28 cellular contexts compared by ENCODE assay signal in the genomic region with DNA sequence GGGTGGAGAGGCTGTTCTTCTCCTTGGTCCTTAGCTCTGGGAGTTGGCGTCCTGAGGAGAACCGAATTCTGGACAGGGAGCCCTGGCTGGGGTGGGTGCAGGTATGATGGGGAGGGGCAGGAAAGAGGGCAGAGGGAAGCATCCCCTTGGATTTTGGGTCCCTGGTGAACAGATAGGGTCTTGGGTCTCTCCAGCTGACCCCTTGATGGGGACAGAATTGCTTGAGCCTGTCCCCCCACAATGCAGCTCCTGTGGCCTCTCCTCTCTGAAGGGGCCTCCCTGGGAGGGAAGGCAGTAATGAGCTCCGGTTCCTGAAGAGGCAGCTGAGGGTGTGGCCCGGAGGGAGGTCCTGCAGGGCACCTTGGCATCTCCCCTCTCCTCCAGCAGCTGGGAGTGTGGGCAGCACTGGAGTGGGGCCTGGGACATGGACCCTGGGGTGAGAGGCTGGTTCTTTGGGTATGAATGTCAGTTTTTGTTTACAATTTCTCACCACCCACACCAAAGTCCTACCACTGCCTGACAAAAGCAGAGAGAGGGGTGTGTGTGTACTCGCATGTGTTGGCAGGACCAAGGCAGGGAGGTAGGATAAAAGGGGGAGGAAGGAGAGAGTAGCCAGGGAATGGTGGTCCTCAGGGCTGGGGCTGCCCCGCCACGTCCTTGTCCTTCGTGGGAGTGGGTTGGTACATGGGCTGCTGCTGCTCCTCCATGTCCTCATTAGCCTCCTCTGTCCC. TPM values are rescaled to one million over a fixed set of nuclear protein-coding genes. Genes with fewer than 3 reads are reported as not detected.
DNase-seq lines count a peak whose midpoint lies in the region; ATAC-seq, FAIRE-seq and TF ChIP-seq lines count a peak whose summit lies in the region.
"Had no signal": no experiment of that assay in that cellular context is flagged by ENCODE, and none has a peak within 500 bp of the region (broad histone marks: within the 10 kb centered on the region; RNA-seq: fewer than 3 reads in every experiment).

No MANE protein-coding gene starts in this region.

- intact Hi-C loops in HepG2 (cut with micrococcal nuclease; ENCODE audit: unreplicated experiment), result no loop called here
- intact Hi-C loops in right lobe of liver (cut with DNase I), result loop anchor here (5.0 to 10.0 kb wide), 2 partner anchors 61 to 258 kb away; no protein-coding TSS in a partner anchor
- intact Hi-C loops in sciatic nerve (cut with DNase I), result loop anchor here (5.0 kb wide), 1 partner anchor 61 kb away; no protein-coding TSS in a partner anchor

- no peak overlapping the region for H3K9ac ChIP-seq in HepG2 (ENCODE audit: insufficient read depth, low read depth, low read length)
- H3K9ac ChIP-seq: BLaER1 treated with 17β-estradiol and CSF1 and Interleukin-3, amounts not matched to agents 10 nM and 100 nM had no signal

- in situ Hi-C loops in HepG2 (cut with HindIII; ENCODE audit: extremely low pct_ligation_motif_present, low pct_unique_long_range_greater_than_20kb), result no loop called here

- H3K27me3 ChIP-seq in HepG2 (ENCODE audit: control insufficient read depth in 1 of 2, insufficient read depth in 2 of 2, low read length in 2 of 2) (peaks cover 44 to 97% of the 10 kb centered on the region in 2 experiments), right lobe of liver (no peaks in the 10 kb centered on the region), gastroesophageal sphincter (no peaks in the 10 kb centered on the region)
- H3K27me3 ChIP-seq: BLaER1 treated with 17β-estradiol and CSF1 and Interleukin-3, amounts not matched to agents 10 nM and 100 nM; MG63 had no signal

- no TSS peak for BruUV-seq in HepG2 (replicated peaks; lab: Mats Ljungman, UMichigan)

- DNase-seq in HepG2 (ENCODE audit: low spot score) (no peak), right lobe of liver (no peak), sciatic nerve (ENCODE audit: low spot score) (no peak), NCI-H1694 (lab: John Stamatoyannopoulos, UW) (no peak)
- no peak for DNase-seq in activated CD4-positive, alpha-beta T cell treated with anti-CD3 and anti-CD28 coated beads for 1 hour
- DNase-seq: AML-193; CD4-positive, alpha-beta T cell; KG1; MG63; NCI-H1105 treated with DMSO at 0.1 percent for 48 hours; NCI-H146; NCI-H2029; NCI-H446; NCI-H524 treated with DMSO at 0.1 percent for 48 hours; NCI-H82; NK-92 treated with Interleukin-12 subunit alpha and Interleukin-12 subunit beta, amount 100 ng/mL, for 24 hours; PC-3; SJCRH30 had no signal

- H3K79me2 ChIP-seq in HepG2 (ENCODE audit: insufficient read depth, low read length), result no peaks in the 10 kb centered on the region

- H2AFZ ChIP-seq in HepG2 (ENCODE audit: low read length), result no peak overlapping the region

- FAIRE-seq in HepG2 (lab: Jason Lieb, UNC), result no peak
- FAIRE-seq: D721Med, H1, HTR-8/SVneo had no signal

- no peaks in the 10 kb centered on the region for H4K20me1 ChIP-seq in HepG2 (ENCODE audit: insufficient read depth, low read length)
- H4K20me1 ChIP-seq: BLaER1 treated with 17β-estradiol and CSF1 and Interleukin-3, amounts not matched to agents 10 nM and 100 nM had no signal

- TF ChIP-seq RAD21 in HepG2 (CRISPR knock-in tag; IDR thresholded peaks at IDR 0.05), result no peak

- no peak overlapping the region for H3K4me2 ChIP-seq in HepG2 (ENCODE audit: low read depth, low read length)

- TF ChIP-seq POLR2A in HepG2 (IDR thresholded peaks at IDR 0.05; ENCODE audit: insufficient read depth in 1 of 2, low read depth in 2 of 2, low read length in 2 of 2) (no peak), right lobe of liver (IDR thresholded peaks at IDR 0.05) (no peak), gastroesophageal sphincter (IDR thresholded peaks at IDR 0.05) (no peak)

- WGBS in HepG2 (ENCODE audit: low lambda C conversion rate), result 10% methylated on average over 8 of the region's 8 CpGs
- 100% methylated on average over 1 of the region's 8 CpGs for WGBS in right lobe of liver (ENCODE audit: insufficient coverage, low coverage, low lambda C conversion rate, missing lambda C conversion rate)
- 100% methylated on average over 1 of the region's 8 CpGs; no CpG with 5 or more reads in 1 of the 2 donors for WGBS in gastroesophageal sphincter (ENCODE audit: low coverage in 1 of 2), 2 donors

- ATAC-seq in HepG2 (no peak), right lobe of liver (no peak), gastroesophageal sphincter (no peak), sciatic nerve (peak; percentile 9), HG02840 (IDR thresholded peaks at IDR 0.05; ENCODE audit: low FRiP score, unreplicated experiment) (no peak), GM21423 (IDR thresholded peaks at IDR 0.05; ENCODE audit: unreplicated experiment) (no peak)
- ATAC-seq: PC-3, SK-N-SH treated with all-trans-retinoic acid at 6 μM for 48 hours had no signal

- TF ChIP-seq EP300 in HepG2 (IDR thresholded peaks at IDR 0.05; ENCODE audit: low read depth in 2 of 2, low read length in 2 of 2), result no peak
- no peak for TF ChIP-seq EP300 in HepG2 (CRISPR knock-in tag; IDR thresholded peaks at IDR 0.05; ENCODE audit: borderline replicate concordance)
- no peak for TF ChIP-seq EP300 in gastroesophageal sphincter (IDR thresholded peaks at IDR 0.05)

- H3K4me1 ChIP-seq in HepG2 (ENCODE audit: insufficient read depth, low read length) (no peaks in the 10 kb centered on the region), right lobe of liver (no peaks in the 10 kb centered on the region), gastroesophageal sphincter (peaks cover 0 to 44% (median 0%) of the 10 kb centered on the region in 3 donors)

- CTCF ChIA-PET in HepG2 (lab: Yijun Ruan, JAX; ENCODE audit: low intra/inter-chr PET ratio, low total read pairs), result no interaction called here

- no peaks in the 10 kb centered on the region for H3K36me3 ChIP-seq in HepG2 (replicated peaks in 1 of 2; ENCODE audit: control insufficient read depth in 1 of 2, insufficient read depth in 2 of 2, low read length in 2 of 2)
- H3K36me3 ChIP-seq in right lobe of liver, result no peaks in the 10 kb centered on the region
- H3K36me3 ChIP-seq in gastroesophageal sphincter, result peaks cover 0 to 47% of the 10 kb centered on the region in 2 donors
- H3K36me3 ChIP-seq: MG63, SJCRH30 had no signal

- H3K27ac ChIP-seq in HepG2 (ENCODE audit: extremely low read length, insufficient read depth, low read length), result no peak overlapping the region
- H3K27ac ChIP-seq in right lobe of liver, result no peak overlapping the region
- peak overlapping the region in 3 of 4 donors; percentile 29 to 40 (median 35) for H3K27ac ChIP-seq in gastroesophageal sphincter
- H3K27ac ChIP-seq: SJCRH30 had no signal

- H3K9me3 ChIP-seq in HepG2 (ENCODE audit: low read length) (no peaks in the 10 kb centered on the region), right lobe of liver (no peaks in the 10 kb centered on the region), gastroesophageal sphincter (no peaks in the 10 kb centered on the region)
- H3K9me3 ChIP-seq: MG63, SJCRH30 had no signal

- no peak for TF ChIP-seq CTCF in HepG2 (CRISPR knock-in tag; IDR thresholded peaks at IDR 0.05)
- no peak for TF ChIP-seq CTCF in right lobe of liver (IDR thresholded peaks at IDR 0.05)
- TF ChIP-seq CTCF in gastroesophageal sphincter (IDR thresholded peaks at IDR 0.05), result no peak

- POLR2A ChIA-PET in HepG2 (lab: Yijun Ruan, JAX), result no interaction called here

- no peak overlapping the region for H3K4me3 ChIP-seq in HepG2 (replicated peaks in 1 of 3; ENCODE audit: insufficient read depth in 1 of 3, low read depth in 2 of 3, low read length in 3 of 3)
- no peak overlapping the region for H3K4me3 ChIP-seq in right lobe of liver
- no peak overlapping the region for H3K4me3 ChIP-seq in gastroesophageal sphincter
- H3K4me3 ChIP-seq: BLaER1 treated with 17β-estradiol and CSF1 and Interleukin-3, amounts not matched to agents 10 nM and 100 nM; MG63; SJCRH30 had no signal

RNA-seq across cellular contexts. Expression of gene CEBPE, which starts 7.7 kb away (rescaled TPM):
- total RNA-seq in HepG2 (2016; rRNA removed; fragmentation: Illumina TruSeq; extraction: Trizol) (0.11 TPM in 1 of 2 replicates, not detected in the other), right lobe of liver (under 1 TPM in 2 of 6 experiments, not detected in 4; 0.13 to 0.18 TPM), gastroesophageal sphincter (not detected), sciatic nerve (0.31 TPM)
- total RNA-seq in HepG2 (2016; cell fraction: cytosol; rRNA removed; fragmentation: Illumina TruSeq; extraction: Trizol; ENCODE audit: low read depth), result not detected in 2 replicates
- total RNA-seq in HepG2 (2016; cell fraction: insoluble cytoplasmic fraction; rRNA removed; fragmentation: Illumina TruSeq; extraction: Trizol), result 0.12 TPM in 1 of 2 replicates, not detected in the other
- total RNA-seq in HepG2 (2016; cell fraction: membrane; rRNA removed; fragmentation: Illumina TruSeq; extraction: Trizol), result 0.17 TPM in 1 of 2 replicates, not detected in the other
- total RNA-seq in HepG2 (2016; cell fraction: nucleus; rRNA removed; fragmentation: Illumina TruSeq; extraction: Trizol), result not detected in 2 replicates
- 0.09 and 0.10 TPM in 2 replicates for polyA plus RNA-seq in HepG2 (2011; rRNA removed)
- 0.10 and 0.13 TPM in 2 replicates for polyA plus RNA-seq in HepG2 (2011; cell fraction: cytosol; rRNA removed)
- 0.10 TPM in 1 of 2 replicates, not detected in the other for polyA plus RNA-seq in HepG2 (2011; cell fraction: nucleus; rRNA removed)
- 0.09 TPM in 1 of 2 replicates, not detected in the other for polyA plus RNA-seq in HepG2 (2012)
- not detected in 2 replicates for polyA plus RNA-seq in HepG2 (2016; cell fraction: cytosol; fragmentation: Illumina TruSeq; extraction: Trizol; ENCODE audit: low read depth)
- not detected in 2 replicates for polyA plus RNA-seq in HepG2 (2016; cell fraction: insoluble cytoplasmic fraction; fragmentation: Illumina TruSeq; extraction: Trizol; ENCODE audit: low read depth)
- not detected in 2 replicates for polyA plus RNA-seq in HepG2 (2016; cell fraction: membrane; fragmentation: Illumina TruSeq; extraction: Trizol; ENCODE audit: low read depth)
- not detected in 2 replicates for polyA plus RNA-seq in HepG2 (2016; cell fraction: nucleus; fragmentation: Illumina TruSeq; extraction: Trizol; ENCODE audit: insufficient read depth, low read depth)
- polyA minus RNA-seq in HepG2 (2011; rRNA and poly(A)+ RNA removed; ENCODE audit: low replicate concordance), result 0.08 and 0.14 TPM in 2 replicates
- polyA minus RNA-seq in HepG2 (2011; cell fraction: cytosol; rRNA and poly(A)+ RNA removed), result not detected in 2 replicates
- polyA minus RNA-seq in HepG2 (2011; cell fraction: nucleus; rRNA and poly(A)+ RNA removed), result not detected in 2 replicates
- total RNA-seq: A172; CD4-positive, alpha-beta T cell; H1; PC-3; Right ventricle myocardium inferior; SJCRH30 had no signal

RNA-seq across cellular contexts. Expression of gene CIROP, which starts 21.9 kb away (rescaled TPM):
- total RNA-seq in HepG2 (2016; rRNA removed; fragmentation: Illumina TruSeq; extraction: Trizol) (not detected in 2 replicates), right lobe of liver (not detected), gastroesophageal sphincter (under 1 TPM in 2 of 4 donors, not detected in 2; 0.13 to 0.31 TPM), sciatic nerve (not detected)
- not detected in 2 replicates for total RNA-seq in HepG2 (2016; cell fraction: cytosol; rRNA removed; fragmentation: Illumina TruSeq; extraction: Trizol; ENCODE audit: low read depth)
- not detected in 2 replicates for total RNA-seq in HepG2 (2016; cell fraction: insoluble cytoplasmic fraction; rRNA removed; fragmentation: Illumina TruSeq; extraction: Trizol)
- not detected in 2 replicates for total RNA-seq in HepG2 (2016; cell fraction: membrane; rRNA removed; fragmentation: Illumina TruSeq; extraction: Trizol)
- not detected in 2 replicates for total RNA-seq in HepG2 (2016; cell fraction: nucleus; rRNA removed; fragmentation: Illumina TruSeq; extraction: Trizol)
- polyA plus RNA-seq in HepG2 (2011; rRNA removed), result 0.07 and 0.14 TPM in 2 replicates
- 0.05 and 0.14 TPM in 2 replicates for polyA plus RNA-seq in HepG2 (2011; cell fraction: cytosol; rRNA removed)
- polyA plus RNA-seq in HepG2 (2011; cell fraction: nucleus; rRNA removed), result 0.18 and 0.59 TPM in 2 replicates
- polyA plus RNA-seq in HepG2 (2012), result 0.05 and 0.12 TPM in 2 replicates
- polyA plus RNA-seq in HepG2 (2016; cell fraction: cytosol; fragmentation: Illumina TruSeq; extraction: Trizol; ENCODE audit: low read depth), result not detected in 2 replicates
- not detected in 2 replicates for polyA plus RNA-seq in HepG2 (2016; cell fraction: insoluble cytoplasmic fraction; fragmentation: Illumina TruSeq; extraction: Trizol; ENCODE audit: low read depth)
- polyA plus RNA-seq in HepG2 (2016; cell fraction: membrane; fragmentation: Illumina TruSeq; extraction: Trizol; ENCODE audit: low read depth), result not detected in 2 replicates
- polyA plus RNA-seq in HepG2 (2016; cell fraction: nucleus; fragmentation: Illumina TruSeq; extraction: Trizol; ENCODE audit: insufficient read depth, low read depth), result not detected in 2 replicates
- polyA minus RNA-seq in HepG2 (2011; rRNA and poly(A)+ RNA removed; ENCODE audit: low replicate concordance), result 0.12 TPM in 1 of 2 replicates, not detected in the other
- not detected in 2 replicates for polyA minus RNA-seq in HepG2 (2011; cell fraction: cytosol; rRNA and poly(A)+ RNA removed)
- not detected in 2 replicates for polyA minus RNA-seq in HepG2 (2011; cell fraction: nucleus; rRNA and poly(A)+ RNA removed)
- total RNA-seq: A172; CD4-positive, alpha-beta T cell; H1; PC-3; Right ventricle myocardium inferior; SJCRH30 had no signal

RNA-seq across cellular contexts. Expression of gene C14orf119, which starts 31.4 kb away (rescaled TPM):
- total RNA-seq in HepG2 (2016; rRNA removed; fragmentation: Illumina TruSeq; extraction: Trizol) (206 and 299 TPM in 2 replicates), right lobe of liver (10 to 100 TPM; 10.7 to 22.6 (median 14.1) TPM), gastroesophageal sphincter (10 to 100 TPM; 31.3 to 38.2 (median 33.4) TPM), sciatic nerve (32.2 TPM)
- total RNA-seq in HepG2 (2016; cell fraction: cytosol; rRNA removed; fragmentation: Illumina TruSeq; extraction: Trizol; ENCODE audit: low read depth), result 51.0 and 54.6 TPM in 2 replicates
- total RNA-seq in HepG2 (2016; cell fraction: insoluble cytoplasmic fraction; rRNA removed; fragmentation: Illumina TruSeq; extraction: Trizol), result 204 and 326 TPM in 2 replicates
- 66.2 and 72.9 TPM in 2 replicates for total RNA-seq in HepG2 (2016; cell fraction: membrane; rRNA removed; fragmentation: Illumina TruSeq; extraction: Trizol)
- 67.0 and 72.0 TPM in 2 replicates for total RNA-seq in HepG2 (2016; cell fraction: nucleus; rRNA removed; fragmentation: Illumina TruSeq; extraction: Trizol)
- polyA plus RNA-seq in HepG2 (2011; rRNA removed), result 104 and 117 TPM in 2 replicates
- polyA plus RNA-seq in HepG2 (2011; cell fraction: cytosol; rRNA removed), result 125 and 157 TPM in 2 replicates
- polyA plus RNA-seq in HepG2 (2011; cell fraction: nucleus; rRNA removed), result 52.9 and 72.4 TPM in 2 replicates
- 79.1 and 104 TPM in 2 replicates for polyA plus RNA-seq in HepG2 (2012)
- polyA plus RNA-seq in HepG2 (2016; cell fraction: cytosol; fragmentation: Illumina TruSeq; extraction: Trizol; ENCODE audit: low read depth), result 39.1 and 40.5 TPM in 2 replicates
- polyA plus RNA-seq in HepG2 (2016; cell fraction: insoluble cytoplasmic fraction; fragmentation: Illumina TruSeq; extraction: Trizol; ENCODE audit: low read depth), result 290 and 316 TPM in 2 replicates
- 46.1 and 51.5 TPM in 2 replicates for polyA plus RNA-seq in HepG2 (2016; cell fraction: membrane; fragmentation: Illumina TruSeq; extraction: Trizol; ENCODE audit: low read depth)
- polyA plus RNA-seq in HepG2 (2016; cell fraction: nucleus; fragmentation: Illumina TruSeq; extraction: Trizol; ENCODE audit: insufficient read depth, low read depth), result 112 and 120 TPM in 2 replicates
- 101 and 161 TPM in 2 replicates for polyA minus RNA-seq in HepG2 (2011; rRNA and poly(A)+ RNA removed; ENCODE audit: low replicate concordance)
- polyA minus RNA-seq in HepG2 (2011; cell fraction: cytosol; rRNA and poly(A)+ RNA removed), result 54.7 and 61.1 TPM in 2 replicates
- polyA minus RNA-seq in HepG2 (2011; cell fraction: nucleus; rRNA and poly(A)+ RNA removed), result 24.1 and 38.5 TPM in 2 replicates

RNA-seq across cellular contexts. Expression of gene ACIN1, which starts 31.8 kb away (rescaled TPM):
- total RNA-seq in HepG2 (2016; rRNA removed; fragmentation: Illumina TruSeq; extraction: Trizol) (102 and 165 TPM in 2 replicates), right lobe of liver (10 to 100 TPM; 40.5 to 66.1 (median 52.9) TPM), gastroesophageal sphincter (100 to 1,000 TPM in 1 of 4 donors, 10 to 100 TPM in 3; 55.7 to 121 (median 91.8) TPM), sciatic nerve (166 TPM)
- total RNA-seq in HepG2 (2016; cell fraction: cytosol; rRNA removed; fragmentation: Illumina TruSeq; extraction: Trizol; ENCODE audit: low read depth), result 71.3 and 71.5 TPM in 2 replicates
- 79.7 and 163 TPM in 2 replicates for total RNA-seq in HepG2 (2016; cell fraction: insoluble cytoplasmic fraction; rRNA removed; fragmentation: Illumina TruSeq; extraction: Trizol)
- total RNA-seq in HepG2 (2016; cell fraction: membrane; rRNA removed; fragmentation: Illumina TruSeq; extraction: Trizol), result 59.8 and 62.7 TPM in 2 replicates
- 344 and 371 TPM in 2 replicates for total RNA-seq in HepG2 (2016; cell fraction: nucleus; rRNA removed; fragmentation: Illumina TruSeq; extraction: Trizol)
- 183 and 222 TPM in 2 replicates for polyA plus RNA-seq in HepG2 (2011; rRNA removed)
- polyA plus RNA-seq in HepG2 (2011; cell fraction: cytosol; rRNA removed), result 64.2 and 64.8 TPM in 2 replicates
- polyA plus RNA-seq in HepG2 (2011; cell fraction: nucleus; rRNA removed), result 997 and 1,030 TPM in 2 replicates
- polyA plus RNA-seq in HepG2 (2012), result 155 and 156 TPM in 2 replicates
- polyA plus RNA-seq in HepG2 (2016; cell fraction: cytosol; fragmentation: Illumina TruSeq; extraction: Trizol; ENCODE audit: low read depth), result 17.6 and 21.0 TPM in 2 replicates
- polyA plus RNA-seq in HepG2 (2016; cell fraction: insoluble cytoplasmic fraction; fragmentation: Illumina TruSeq; extraction: Trizol; ENCODE audit: low read depth), result 105 and 132 TPM in 2 replicates
- polyA plus RNA-seq in HepG2 (2016; cell fraction: membrane; fragmentation: Illumina TruSeq; extraction: Trizol; ENCODE audit: low read depth), result 29.3 and 37.8 TPM in 2 replicates
- 1,263 and 1,283 TPM in 2 replicates for polyA plus RNA-seq in HepG2 (2016; cell fraction: nucleus; fragmentation: Illumina TruSeq; extraction: Trizol; ENCODE audit: insufficient read depth, low read depth)
- 122 and 152 TPM in 2 replicates for polyA minus RNA-seq in HepG2 (2011; rRNA and poly(A)+ RNA removed; ENCODE audit: low replicate concordance)
- polyA minus RNA-seq in HepG2 (2011; cell fraction: cytosol; rRNA and poly(A)+ RNA removed), result 39.4 and 46.3 TPM in 2 replicates
- 630 and 693 TPM in 2 replicates for polyA minus RNA-seq in HepG2 (2011; cell fraction: nucleus; rRNA and poly(A)+ RNA removed)

RNA-seq across cellular contexts. Expression of gene SLC7A8, which starts 56.7 kb away (rescaled TPM):
- total RNA-seq in HepG2 (2016; rRNA removed; fragmentation: Illumina TruSeq; extraction: Trizol) (not detected in 2 replicates), right lobe of liver (10 to 100 TPM in 1 of 6 experiments, 1 to 10 TPM in 5; 3.2 to 10.1 (median 4.4) TPM), gastroesophageal sphincter (10 to 100 TPM; 21.6 to 56.7 (median 32.2) TPM), sciatic nerve (15.0 TPM)
- total RNA-seq in HepG2 (2016; cell fraction: cytosol; rRNA removed; fragmentation: Illumina TruSeq; extraction: Trizol; ENCODE audit: low read depth), result not detected in 2 replicates
- not detected in 2 replicates for total RNA-seq in HepG2 (2016; cell fraction: insoluble cytoplasmic fraction; rRNA removed; fragmentation: Illumina TruSeq; extraction: Trizol)
- not detected in 2 replicates for total RNA-seq in HepG2 (2016; cell fraction: membrane; rRNA removed; fragmentation: Illumina TruSeq; extraction: Trizol)
- not detected in 2 replicates for total RNA-seq in HepG2 (2016; cell fraction: nucleus; rRNA removed; fragmentation: Illumina TruSeq; extraction: Trizol)
- polyA plus RNA-seq in HepG2 (2011; rRNA removed), result 0.03 and 0.25 TPM in 2 replicates
- polyA plus RNA-seq in HepG2 (2011; cell fraction: cytosol; rRNA removed), result not detected in 2 replicates
- polyA plus RNA-seq in HepG2 (2011; cell fraction: nucleus; rRNA removed), result 0.03 and 0.11 TPM in 2 replicates
- not detected in 2 replicates for polyA plus RNA-seq in HepG2 (2012)
- not detected in 2 replicates for polyA plus RNA-seq in HepG2 (2016; cell fraction: cytosol; fragmentation: Illumina TruSeq; extraction: Trizol; ENCODE audit: low read depth)
- not detected in 2 replicates for polyA plus RNA-seq in HepG2 (2016; cell fraction: insoluble cytoplasmic fraction; fragmentation: Illumina TruSeq; extraction: Trizol; ENCODE audit: low read depth)
- polyA plus RNA-seq in HepG2 (2016; cell fraction: membrane; fragmentation: Illumina TruSeq; extraction: Trizol; ENCODE audit: low read depth), result not detected in 2 replicates
- polyA plus RNA-seq in HepG2 (2016; cell fraction: nucleus; fragmentation: Illumina TruSeq; extraction: Trizol; ENCODE audit: insufficient read depth, low read depth), result not detected in 2 replicates
- polyA minus RNA-seq in HepG2 (2011; rRNA and poly(A)+ RNA removed; ENCODE audit: low replicate concordance), result 1.4 TPM in 1 of 2 replicates, not detected in the other
- polyA minus RNA-seq in HepG2 (2011; cell fraction: cytosol; rRNA and poly(A)+ RNA removed), result not detected in 2 replicates
- not detected in 2 replicates for polyA minus RNA-seq in HepG2 (2011; cell fraction: nucleus; rRNA and poly(A)+ RNA removed)

Comparison
In these comparisons a context has a peak if more than half of its experiments do, and no peak if none do; other contexts are left out.
1. H3K27ac ChIP-seq: peak in gastroesophageal sphincter (3 of 4); none in HepG2 (single experiment) and right lobe of liver (0 of 3).